Comparison of ENCODE assay signal across 8 cellular contexts in the genomic region with DNA sequence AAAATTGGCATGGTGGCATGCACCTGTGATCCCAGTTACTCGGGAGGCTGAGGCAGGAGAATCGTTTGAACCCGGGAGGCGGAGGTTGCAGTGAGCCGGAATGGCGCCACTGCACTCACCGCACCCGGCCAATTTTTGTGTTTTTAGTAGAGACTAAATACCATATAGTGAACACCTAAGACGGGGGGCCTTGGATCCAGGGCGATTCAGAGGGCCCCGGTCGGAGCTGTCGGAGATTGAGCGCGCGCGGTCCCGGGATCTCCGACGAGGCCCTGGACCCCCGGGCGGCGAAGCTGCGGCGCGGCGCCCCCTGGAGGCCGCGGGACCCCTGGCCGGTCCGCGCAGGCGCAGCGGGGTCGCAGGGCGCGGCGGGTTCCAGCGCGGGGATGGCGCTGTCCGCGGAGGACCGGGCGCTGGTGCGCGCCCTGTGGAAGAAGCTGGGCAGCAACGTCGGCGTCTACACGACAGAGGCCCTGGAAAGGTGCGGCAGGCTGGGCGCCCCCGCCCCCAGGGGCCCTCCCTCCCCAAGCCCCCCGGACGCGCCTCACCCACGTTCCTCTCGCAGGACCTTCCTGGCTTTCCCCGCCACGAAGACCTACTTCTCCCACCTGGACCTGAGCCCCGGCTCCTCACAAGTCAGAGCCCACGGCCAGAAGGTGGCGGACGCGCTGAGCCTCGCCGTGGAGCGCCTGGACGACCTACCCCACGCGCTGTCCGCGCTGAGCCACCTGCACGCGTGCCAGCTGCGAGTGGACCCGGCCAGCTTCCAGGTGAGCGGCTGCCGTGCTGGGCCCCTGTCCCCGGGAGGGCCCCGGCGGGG. TPM values are rescaled to one million over a fixed set of nuclear protein-coding genes. Genes with fewer than 3 reads are reported as not detected.
DNase-seq lines count a peak whose midpoint lies in the region; ATAC-seq and TF ChIP-seq lines count a peak whose summit lies in the region.

A gene (plus strand): TSS at position 359 of the 820 bp plus-strand sequence. CDS start 28 bp downstream, at position 387.

- DNase-seq in GM06990 (ENCODE audit: extremely low read depth, insufficient read length) (peak; percentile 37), NCI-H2171 treated with DMSO at 0.1 percent for 48 hours (lab: John Stamatoyannopoulos, UW) (peak; percentile 38), NCI-H748 treated with DMSO at 0.1 percent for 48 hours (lab: John Stamatoyannopoulos, UW) (no peak), NOMO-1 treated with DMSO at 0.1 percent for 48 hours (lab: John Stamatoyannopoulos, UW; ENCODE audit: unreplicated experiment) (no peak)
- peak; percentile 70 for DNase-seq in activated naive CD8-positive, alpha-beta T cell treated with anti-CD3 and anti-CD28 coated beads, Interleukin-2, amount 10 ng/mL, durations not matched to agents 7 days and 5 days
- DNase-seq in stimulated activated CD4-positive, alpha-beta T cell treated with anti-CD3 and anti-CD28 coated beads, Interleukin-4, amount 100 ng/mL, for 24 hours = peak; percentile 30
- no peak for DNase-seq in effector memory CD4-positive, alpha-beta T cell

- H3K36me3 ChIP-seq in GM06990 (ENCODE audit: control insufficient read depth, insufficient read depth, low read length) (peaks cover 1% of the 10 kb centered on the region), iPS-15b (ENCODE audit: control insufficient read depth, insufficient read depth, low read length) (peaks cover 2% of the 10 kb centered on the region)
- H3K36me3 ChIP-seq in effector memory CD4-positive, alpha-beta T cell (ENCODE audit: control insufficient read depth, insufficient read depth, low read length) = no peaks in the 10 kb centered on the region

- no peak within 1 kb of the TSS for H3K27ac Mint-ChIP-seq in activated naive CD8-positive, alpha-beta T cell treated with anti-CD3 and anti-CD28 coated beads, Interleukin-2, amount 10 ng/mL, durations not matched to agents 7 days and 5 days

- no peaks in the 10 kb centered on the region for H3K4me1 Mint-ChIP-seq in activated naive CD8-positive, alpha-beta T cell treated with anti-CD3 and anti-CD28 coated beads, Interleukin-2, amount 10 ng/mL, durations not matched to agents 7 days and 5 days

- H3K4me3 ChIP-seq in GM06990 (replicated peaks; ENCODE audit: low read depth, low read length) = no peak within 1 kb of the TSS
- H3K4me3 ChIP-seq in iPS-15b (ENCODE audit: low read depth, low read length) = peak within 1 kb of the TSS; percentile 45
- no peak within 1 kb of the TSS for H3K4me3 ChIP-seq in effector memory CD4-positive, alpha-beta T cell (ENCODE audit: insufficient read depth, low read depth, low read length, poor library complexity, severe bottlenecking)

- H3K27me3 Mint-ChIP-seq in activated naive CD8-positive, alpha-beta T cell treated with anti-CD3 and anti-CD28 coated beads, Interleukin-2, amount 10 ng/mL, durations not matched to agents 7 days and 5 days = peaks cover 36% of the 10 kb centered on the region

- H3K36me3 Mint-ChIP-seq in activated naive CD8-positive, alpha-beta T cell treated with anti-CD3 and anti-CD28 coated beads, Interleukin-2, amount 10 ng/mL, durations not matched to agents 7 days and 5 days = no peaks in the 10 kb centered on the region

- TF ChIP-seq CTCF in GM06990 (IDR thresholded peaks at IDR 0.05; ENCODE audit: insufficient read depth, low read length, poor library complexity, severe bottlenecking) = no peak

- H3K4me3 Mint-ChIP-seq in activated naive CD8-positive, alpha-beta T cell treated with anti-CD3 and anti-CD28 coated beads, Interleukin-2, amount 10 ng/mL, durations not matched to agents 7 days and 5 days = peak within 1 kb of the TSS; percentile 5

- no peaks in the 10 kb centered on the region for H3K4me1 ChIP-seq in iPS-15b (ENCODE audit: control insufficient read depth, insufficient read depth, low read length)
- peaks cover 10% of the 10 kb centered on the region for H3K4me1 ChIP-seq in effector memory CD4-positive, alpha-beta T cell (ENCODE audit: control insufficient read depth, insufficient read depth, low read length, poor library complexity, severe bottlenecking)

- H3K27me3 ChIP-seq in GM06990 (replicated peaks; ENCODE audit: control insufficient read depth, insufficient read depth, low read length) (peaks cover 2% of the 10 kb centered on the region; the same call in 1 of the 2 replicates), iPS-15b (ENCODE audit: control insufficient read depth, insufficient read depth, low read length) (peaks cover 42% of the 10 kb centered on the region)
- peaks cover 31% of the 10 kb centered on the region for H3K27me3 ChIP-seq in effector memory CD4-positive, alpha-beta T cell (replicated peaks; ENCODE audit: control insufficient read depth, insufficient read depth, low read length, poor library complexity, severe bottlenecking)

- POLR2A ChIA-PET in activated naive CD8-positive, alpha-beta T cell treated with anti-CD3 and anti-CD28 coated beads, Interleukin-2, amount 10 ng/mL, durations not matched to agents 7 days and 5 days (lab: Charles Lee) = no interaction called here

- peak; percentile 10 for ATAC-seq in activated naive CD8-positive, alpha-beta T cell treated with anti-CD3 and anti-CD28 coated beads, Interleukin-2, amount 10 ng/mL, durations not matched to agents 7 days and 5 days (ENCODE audit: low read depth)

- H3K27ac ChIP-seq in effector memory CD4-positive, alpha-beta T cell (ENCODE audit: insufficient read depth, low read length, poor library complexity, severe bottlenecking) = no peak within 1 kb of the TSS

- no peaks in the 10 kb centered on the region for H3K9me3 Mint-ChIP-seq in activated naive CD8-positive, alpha-beta T cell treated with anti-CD3 and anti-CD28 coated beads, Interleukin-2, amount 10 ng/mL, durations not matched to agents 7 days and 5 days

- H3K9me3 ChIP-seq in iPS-15b (ENCODE audit: control insufficient read depth, insufficient read depth, low read length) = no peaks in the 10 kb centered on the region
- no peaks in the 10 kb centered on the region for H3K9me3 ChIP-seq in effector memory CD4-positive, alpha-beta T cell (ENCODE audit: control insufficient read depth, low read length)

- H3K9ac ChIP-seq in iPS-15b (ENCODE audit: low read depth, low read length) = no peak within 1 kb of the TSS

RNA-seq across cellular contexts. Expression of the gene that starts here (rescaled TPM):
- not detected for total RNA-seq in activated naive CD8-positive, alpha-beta T cell treated with anti-CD3 and anti-CD28 coated beads, Interleukin-2, amount 10 ng/mL, durations not matched to agents 7 days and 5 days

Comparison
In these comparisons a context has a peak if more than half of its experiments do, and no peak if none do; other contexts are left out.
1. Peak in DNase-seq and ATAC-seq in activated naive CD8-positive, alpha-beta T cell treated with anti-CD3 and anti-CD28 coated beads, Interleukin-2, amount 10 ng/mL, durations not matched to agents 7 days and 5 days; RNA of the gene not detected or under 1 TPM.
2. DNase-seq: peak in GM06990 (single experiment), NCI-H2171 treated with DMSO at 0.1 percent for 48 hours (single experiment) and stimulated activated CD4-positive, alpha-beta T cell treated with anti-CD3 and anti-CD28 coated beads, Interleukin-4, amount 100 ng/mL, for 24 hours (single experiment); none in effector memory CD4-positive, alpha-beta T cell (0 of 3), NCI-H748 treated with DMSO at 0.1 percent for 48 hours (single experiment) and NOMO-1 treated with DMSO at 0.1 percent for 48 hours (single experiment).